ENCODE assay signal across 1 cellular context in the genomic region with DNA sequence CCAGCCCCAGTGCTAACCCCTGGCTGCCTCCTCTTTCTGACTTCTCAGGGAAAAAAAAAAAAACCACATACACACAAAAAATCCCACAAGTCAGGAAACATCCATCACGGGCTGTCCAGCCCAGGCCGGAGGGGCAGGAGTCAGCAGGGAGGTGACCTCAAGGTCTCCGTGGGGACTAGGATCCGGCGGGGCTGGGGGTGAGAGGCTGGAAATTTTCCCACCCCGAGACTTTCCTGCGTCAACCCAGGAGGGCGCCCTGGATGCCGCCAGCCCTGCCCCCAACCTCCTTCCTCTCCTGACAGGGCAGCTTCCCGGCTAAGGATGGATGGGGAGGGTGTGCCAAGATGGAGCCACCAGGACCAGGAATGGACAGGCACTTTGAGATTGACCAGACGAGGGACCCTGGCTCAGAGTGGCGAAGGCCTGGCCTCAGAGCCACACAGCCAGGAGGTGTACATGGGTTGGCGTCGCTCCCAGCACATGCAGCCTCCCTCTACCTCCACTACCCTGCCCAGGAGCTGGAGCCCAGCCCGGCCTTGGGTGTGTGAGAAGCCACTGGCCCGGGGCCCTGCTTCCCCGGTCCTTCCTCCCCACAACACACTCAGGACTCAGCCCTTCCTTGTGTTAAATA.
TF ChIP-seq lines count a peak whose summit lies in the region.

No MANE protein-coding gene starts in this region.

TF ChIP-seq in PFSK-1, 5 proteins besides CTCF, POLR2A, EP300 and RAD21:
- TF ChIP-seq, protein P1, sequence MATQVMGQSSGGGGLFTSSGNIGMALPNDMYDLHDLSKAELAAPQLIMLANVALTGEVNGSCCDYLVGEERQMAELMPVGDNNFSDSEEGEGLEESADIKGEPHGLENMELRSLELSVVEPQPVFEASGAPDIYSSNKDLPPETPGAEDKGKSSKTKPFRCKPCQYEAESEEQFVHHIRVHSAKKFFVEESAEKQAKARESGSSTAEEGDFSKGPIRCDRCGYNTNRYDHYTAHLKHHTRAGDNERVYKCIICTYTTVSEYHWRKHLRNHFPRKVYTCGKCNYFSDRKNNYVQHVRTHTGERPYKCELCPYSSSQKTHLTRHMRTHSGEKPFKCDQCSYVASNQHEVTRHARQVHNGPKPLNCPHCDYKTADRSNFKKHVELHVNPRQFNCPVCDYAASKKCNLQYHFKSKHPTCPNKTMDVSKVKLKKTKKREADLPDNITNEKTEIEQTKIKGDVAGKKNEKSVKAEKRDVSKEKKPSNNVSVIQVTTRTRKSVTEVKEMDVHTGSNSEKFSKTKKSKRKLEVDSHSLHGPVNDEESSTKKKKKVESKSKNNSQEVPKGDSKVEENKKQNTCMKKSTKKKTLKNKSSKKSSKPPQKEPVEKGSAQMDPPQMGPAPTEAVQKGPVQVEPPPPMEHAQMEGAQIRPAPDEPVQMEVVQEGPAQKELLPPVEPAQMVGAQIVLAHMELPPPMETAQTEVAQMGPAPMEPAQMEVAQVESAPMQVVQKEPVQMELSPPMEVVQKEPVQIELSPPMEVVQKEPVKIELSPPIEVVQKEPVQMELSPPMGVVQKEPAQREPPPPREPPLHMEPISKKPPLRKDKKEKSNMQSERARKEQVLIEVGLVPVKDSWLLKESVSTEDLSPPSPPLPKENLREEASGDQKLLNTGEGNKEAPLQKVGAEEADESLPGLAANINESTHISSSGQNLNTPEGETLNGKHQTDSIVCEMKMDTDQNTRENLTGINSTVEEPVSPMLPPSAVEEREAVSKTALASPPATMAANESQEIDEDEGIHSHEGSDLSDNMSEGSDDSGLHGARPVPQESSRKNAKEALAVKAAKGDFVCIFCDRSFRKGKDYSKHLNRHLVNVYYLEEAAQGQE (IDR thresholded peaks at IDR 0.05; ENCODE audit: insufficient read depth in 1 of 2, low read depth in 2 of 2, low read length in 2 of 2) = no peak
- TF ChIP-seq SIN3A (IDR thresholded peaks at IDR 0.05; ENCODE audit: borderline replicate concordance, insufficient read depth, low read length) (no peak), POLR2AphosphoS5 (IDR thresholded peaks at IDR 0.05; ENCODE audit: low read depth, low read length) (no peak), FOXP2 (optimal IDR thresholded peaks at IDR 0.05; ENCODE audit: borderline replicate concordance, extremely low read depth, extremely low read length, insufficient read depth) (peak; percentile 35), TAF1 (IDR thresholded peaks at IDR 0.05; ENCODE audit: borderline replicate concordance, insufficient read depth, low read length) (no peak)
